ENCODE assay signal across 1 cellular context in the genomic region with DNA sequence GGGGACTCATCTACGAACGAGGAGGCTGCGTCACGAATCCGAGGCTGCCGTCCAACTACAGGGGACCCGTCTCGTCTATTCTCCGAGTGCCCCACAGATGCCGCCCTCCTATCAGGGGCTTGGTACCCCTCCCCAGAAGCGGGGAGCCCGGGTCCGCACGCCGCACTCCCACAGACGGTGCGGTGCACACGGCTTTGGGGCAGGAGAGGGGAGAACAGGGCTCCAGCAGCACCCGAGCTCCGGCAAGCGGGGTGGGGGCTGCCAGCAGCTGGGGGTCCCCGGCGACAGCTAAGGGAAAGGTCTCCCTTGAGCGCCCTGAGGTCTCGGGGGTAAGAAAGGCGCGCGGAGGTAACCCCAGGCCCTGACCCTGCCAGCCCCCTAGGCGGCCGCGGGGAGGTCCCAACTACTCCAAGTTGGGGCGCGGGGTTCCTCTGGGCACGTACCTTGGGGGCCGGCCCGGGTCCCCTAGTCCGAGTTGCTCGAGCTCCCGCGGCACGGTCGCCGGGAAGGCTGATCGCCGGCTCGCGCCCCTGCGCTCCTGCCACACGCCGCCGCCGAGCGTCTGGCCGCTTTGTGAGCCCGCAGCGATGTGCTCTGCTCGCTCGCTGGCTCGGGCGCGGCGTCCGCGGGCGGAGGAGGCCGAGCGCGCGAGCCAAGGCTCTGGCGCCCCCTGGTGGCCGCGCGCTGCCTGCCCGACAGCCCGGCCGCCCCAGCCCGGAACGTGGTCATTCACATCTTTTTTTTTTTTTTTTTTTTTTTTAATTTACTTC.
TF ChIP-seq lines count a peak whose summit lies in the region.

TSS of gene SPOCK1 (minus strand) at position 591 of the 770 bp plus-strand sequence.

TF ChIP-seq in H1, 55 proteins besides CTCF, POLR2A, EP300 and RAD21 (continued from another document):
- TF ChIP-seq, protein P1, sequence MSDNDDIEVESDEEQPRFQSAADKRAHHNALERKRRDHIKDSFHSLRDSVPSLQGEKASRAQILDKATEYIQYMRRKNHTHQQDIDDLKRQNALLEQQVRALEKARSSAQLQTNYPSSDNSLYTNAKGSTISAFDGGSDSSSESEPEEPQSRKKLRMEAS (IDR thresholded peaks at IDR 0.05): peak; percentile 34; the same call in 1 of the 2 replicates
- TF ChIP-seq GTF2F1 (IDR thresholded peaks at IDR 0.05; ENCODE audit: borderline replicate concordance, low read depth, low read length) (no peak), ASH2L (IDR thresholded peaks at IDR 0.05; ENCODE audit: low read length) (no peak), KDM4A (IDR thresholded peaks at IDR 0.05; ENCODE audit: low read depth, low read length, severe bottlenecking) (peak; percentile 98), CBX5 (IDR thresholded peaks at IDR 0.05; ENCODE audit: low read depth, low read length) (no peak)
